In genomic region chr9:35713578-35713977, GRCh38 we compare ENCODE assay signal across 14 cellular contexts. TPM values are rescaled to one million over a fixed set of nuclear protein-coding genes. Genes with fewer than 3 reads are reported as not detected.
A peak's percentile ranks its signal among the peaks of the same experiment; 100 is the strongest.
DNase-seq lines count a peak whose midpoint lies in the region; ATAC-seq, FAIRE-seq and TF ChIP-seq lines count a peak whose summit lies in the region.
"Had no signal": no experiment of that assay in that cellular context is flagged by ENCODE, and none has a peak within 500 bp of the region (broad histone marks: within the 10 kb centered on the region; RNA-seq: fewer than 3 reads in every experiment).

No MANE protein-coding gene starts in this region.

- H3K4me1 Mint-ChIP-seq in stimulated activated naive CD8-positive, alpha-beta T cell treated with anti-CD3 and anti-CD28 coated beads, Interleukin-15, Interleukin-2, amounts not matched to agents 100 ng/mL and 50 ng/mL, for 24 hours (ENCODE audit: low read depth), result no peaks in the 10 kb centered on the region

- H3K36me3 ChIP-seq in K562 (ENCODE audit: control insufficient read depth, insufficient read depth, low read length) (peaks cover 90% of the 10 kb centered on the region; the same call in 2 of the 3 replicates), parathyroid adenoma (ENCODE audit: control insufficient read depth, insufficient read depth, low read length) (no peaks in the 10 kb centered on the region), pancreas (peaks cover 14 to 90% (median 58%) of the 10 kb centered on the region in 3 donors)

- peak overlapping the region; percentile 31 for H3K27ac Mint-ChIP-seq in stimulated activated naive CD8-positive, alpha-beta T cell treated with anti-CD3 and anti-CD28 coated beads, Interleukin-15, Interleukin-2, amounts not matched to agents 100 ng/mL and 50 ng/mL, for 24 hours

- no peak for DNase-seq in stimulated activated naive CD8-positive, alpha-beta T cell treated with anti-CD3 and anti-CD28 coated beads, Interleukin-15, Interleukin-2, amounts not matched to agents 100 U/mL and 50 U/mL, for 24 hours
- DNase-seq in K562 (ENCODE audit: extremely low read depth in 1 of 4, low spot score in 3 of 4) (no peak), GF-D8 (lab: John Stamatoyannopoulos, UW) (no peak), GOT3 (lab: John Stamatoyannopoulos, UW) (no peak), pancreas (no peak)
- DNase-seq: DMS79, NCI-H1105 treated with DMSO at 0.1 percent for 48 hours, NCI-H1694, NCI-H2081 treated with DMSO at 0.1 percent for 48 hours, NCI-H510A, NCI-H774 had no signal

- TF ChIP-seq EP300 in K562 (IDR thresholded peaks at IDR 0.05; ENCODE audit: low read length), result no peak

- CTCF ChIA-PET in K562 (lab: Yijun Ruan, JAX; ENCODE audit: low intra/inter-chr PET ratio), result no interaction called here

- no peaks in the 10 kb centered on the region for H3K27me3 Mint-ChIP-seq in stimulated activated naive CD8-positive, alpha-beta T cell treated with anti-CD3 and anti-CD28 coated beads, Interleukin-15, Interleukin-2, amounts not matched to agents 100 ng/mL and 50 ng/mL, for 24 hours

- no peaks in the 10 kb centered on the region for H3K4me1 ChIP-seq in K562 (replicated peaks in 1 of 2; ENCODE audit: control insufficient read depth in 2 of 2, insufficient read depth in 2 of 2, low read length in 2 of 2)
- peaks cover 5% of the 10 kb centered on the region for H3K4me1 ChIP-seq in parathyroid adenoma
- H3K4me1 ChIP-seq in pancreas, result no peaks in the 10 kb centered on the region

- H3K27me3 ChIP-seq in K562 (ENCODE audit: control insufficient read depth in 2 of 2, insufficient read depth in 2 of 2, low read length in 2 of 2), result no peaks in the 10 kb centered on the region
- H3K27me3 ChIP-seq in parathyroid adenoma (ENCODE audit: control insufficient read depth, insufficient read depth, low read length), result no peaks in the 10 kb centered on the region
- H3K27me3 ChIP-seq in pancreas, result no peaks in the 10 kb centered on the region
- H3K27me3 ChIP-seq: BLaER1 treated with 17β-estradiol and CSF1 and Interleukin-3, amounts not matched to agents 10 nM and 100 nM had no signal

- H3K4me2 ChIP-seq in K562 (ENCODE audit: insufficient read depth, low read length), result no peak overlapping the region
- no peak overlapping the region for H3K4me2 ChIP-seq in parathyroid adenoma (ENCODE audit: low read length)
- H3K4me2 ChIP-seq: BLaER1 treated with 17β-estradiol and CSF1 and Interleukin-3, amounts not matched to agents 10 nM and 100 nM had no signal

- no peak overlapping the region for H3K9ac ChIP-seq in K562 (ENCODE audit: insufficient read depth in 1 of 2, low read depth in 2 of 2, low read length in 2 of 2)
- no peak overlapping the region for H3K9ac ChIP-seq in parathyroid adenoma
- H3K9ac ChIP-seq: BLaER1 treated with 17β-estradiol and CSF1 and Interleukin-3, amounts not matched to agents 10 nM and 100 nM had no signal

- H4K20me1 ChIP-seq in K562 (replicated peaks; ENCODE audit: control insufficient read depth, insufficient read depth, low read length), result no peaks in the 10 kb centered on the region

- ATAC-seq in stimulated activated naive CD8-positive, alpha-beta T cell treated with anti-CD3 and anti-CD28 coated beads, Interleukin-15, Interleukin-2, amounts not matched to agents 100 U/mL and 50 U/mL, for 24 hours, result no peak
- no peak for ATAC-seq in K562
- no peak for ATAC-seq in pancreas

- H3K79me2 ChIP-seq in K562 (ENCODE audit: control insufficient read depth, insufficient read depth, low read length) (no peaks in the 10 kb centered on the region), parathyroid adenoma (no peaks in the 10 kb centered on the region)

- peaks cover 83% of the 10 kb centered on the region for H3K36me3 Mint-ChIP-seq in stimulated activated naive CD8-positive, alpha-beta T cell treated with anti-CD3 and anti-CD28 coated beads, Interleukin-15, Interleukin-2, amounts not matched to agents 100 ng/mL and 50 ng/mL, for 24 hours (ENCODE audit: low read depth)

- H3K27ac ChIP-seq in K562 (ENCODE audit: extremely low read depth, low read depth, low read length) (no peak overlapping the region), parathyroid adenoma (peak overlapping the region; percentile 60), pancreas (no peak overlapping the region)
- H3K27ac ChIP-seq: BLaER1 treated with 17β-estradiol and CSF1 and Interleukin-3, amounts not matched to agents 10 nM and 100 nM had no signal

- no peaks in the 10 kb centered on the region for H3K9me3 ChIP-seq in K562 (replicated peaks; ENCODE audit: control insufficient read depth, insufficient read depth, low read depth, low read length)
- H3K9me3 ChIP-seq in parathyroid adenoma (ENCODE audit: control insufficient read depth, low read length), result no peaks in the 10 kb centered on the region
- H3K9me3 ChIP-seq in pancreas, result no peaks in the 10 kb centered on the region
- H3K9me3 ChIP-seq: BLaER1 treated with 17β-estradiol and CSF1 and Interleukin-3, amounts not matched to agents 10 nM and 100 nM had no signal

- H3K4me3 ChIP-seq in K562, result no peak overlapping the region
- H3K4me3 ChIP-seq in parathyroid adenoma (ENCODE audit: low read depth, low read length), result no peak overlapping the region
- no peak overlapping the region for H3K4me3 ChIP-seq in pancreas
- H3K4me3 ChIP-seq: BLaER1 treated with 17β-estradiol and CSF1 and Interleukin-3, amounts not matched to agents 10 nM and 100 nM had no signal

- H3K9me3 Mint-ChIP-seq in stimulated activated naive CD8-positive, alpha-beta T cell treated with anti-CD3 and anti-CD28 coated beads, Interleukin-15, Interleukin-2, amounts not matched to agents 100 ng/mL and 50 ng/mL, for 24 hours, result no peaks in the 10 kb centered on the region

- no peak for TF ChIP-seq RAD21 in K562 (CRISPR knock-in tag; conservative IDR thresholded peaks at IDR 0.05 in 1 of 2, IDR thresholded peaks at IDR 0.05 in 1 of 2)

- in situ Hi-C loops in K562 (cut with MboI), result no loop called here

- POLR2A ChIA-PET in K562 (lab: Yijun Ruan, JAX), result interaction anchor here (1.2 to 2.5 kb wide), 4 partner anchors 8 to 22 kb away, joined by 3 to 17 read pairs (median 5); partner anchors contain the start of genes CREB3 and TLN1

- no peaks in the 10 kb centered on the region for H3K9me1 ChIP-seq in K562 (ENCODE audit: control insufficient read depth, insufficient read depth, low read length)

- TF ChIP-seq CTCF in K562 (IDR thresholded peaks at IDR 0.05 in 2 of 3, conservative IDR thresholded peaks at IDR 0.05 in 1 of 3; ENCODE audit: insufficient read depth in 2 of 3, low read depth in 1 of 3, low read length in 3 of 3), result no peak
- no peak for TF ChIP-seq CTCF in parathyroid adenoma (IDR thresholded peaks at IDR 0.05)
- no peak for TF ChIP-seq CTCF in pancreas (IDR thresholded peaks at IDR 0.05)

- 94% methylated on average over 2 of the region's 3 CpGs for WGBS in K562 (ENCODE audit: insufficient coverage, low coverage, missing lambda C conversion rate)
- 94 to 96% methylated on average over 3 of the region's 3 CpGs for WGBS in pancreas, 2 donors

- no peak for TF ChIP-seq POLR2A in K562 (conservative IDR thresholded peaks at IDR 0.05)

- no peak overlapping the region for H2AFZ ChIP-seq in K562 (ENCODE audit: low read depth, low read length)
- H2AFZ ChIP-seq in parathyroid adenoma, result no peak overlapping the region

- FAIRE-seq in K562 (lab: Jason Lieb, UNC) (no peak), pancreas (lab: Jason Lieb, UNC) (no peak)

- H3K4me3 Mint-ChIP-seq in stimulated activated naive CD8-positive, alpha-beta T cell treated with anti-CD3 and anti-CD28 coated beads, Interleukin-15, Interleukin-2, amounts not matched to agents 100 ng/mL and 50 ng/mL, for 24 hours, result no peak overlapping the region

- no TSS peak for BruUV-seq in K562 (replicated peaks; lab: Mats Ljungman, UMichigan)

- intact Hi-C loops in K562 (cut with micrococcal nuclease) (no loop called here), pancreas (cut with DNase I) (no loop called here)

RNA-seq across cellular contexts. Expression of gene TLN1, which starts 18.4 kb away (rescaled TPM):
- total RNA-seq in K562 (2011; cell fraction: chromatin; rRNA removed; ENCODE audit: low replicate concordance), result 276 and 411 TPM in 2 replicates
- 190 and 200 TPM in 2 replicates for total RNA-seq in K562 (2011; cell fraction: nucleolus; rRNA removed)
- 167 and 186 TPM in 2 replicates for total RNA-seq in K562 (2011; cell fraction: nucleoplasm; rRNA removed)
- total RNA-seq in K562 (2014; rRNA removed) (94.3 and 121 TPM in 2 replicates), K562 (2014; rRNA removed; fragmentation: Illumina TruSeq; extraction: Trizol) (40.9 and 44.0 TPM in 2 replicates), K562 (2015; rRNA removed; fragmentation: Illumina TruSeq; extraction: Trizol) (49.4 and 50.7 TPM in 2 replicates), K562 (2021) (201 and 240 TPM in 2 replicates), pancreas (100 to 1,000 TPM in 2 of 6 donors, 10 to 100 TPM in 4; 72.0 to 141 (median 86.6) TPM)
- polyA plus RNA-seq in K562 (2011; rRNA removed) (54.8 and 98.5 TPM in 2 replicates), K562 (2014; fragmentation: Illumina TruSeq; extraction: Trizol) (75.1 and 98.7 TPM in 2 replicates), K562 (2014; fragmentation: Nextera tagmentation; extraction: Ambion mirVana) (10 to 100 TPM in 1 of 2 experiments, 1 to 10 TPM in 1; 3.6 to 10.2 TPM), K562 (2014; rRNA removed) (49.2 and 72.0 TPM in 2 replicates), pancreas (10 to 100 TPM; 64.5 to 72.7 TPM)
- 49.0 and 84.8 TPM in 2 replicates for polyA plus RNA-seq in K562 (2011; cell fraction: cytosol; rRNA removed)
- polyA plus RNA-seq in K562 (2011; cell fraction: nucleus; rRNA removed), result 81.3 and 128 TPM in 2 replicates
- 116 and 190 TPM in 2 replicates for polyA plus RNA-seq in K562 (2012)
- polyA minus RNA-seq in K562 (2011; rRNA and poly(A)+ RNA removed), result 190 and 196 TPM in 2 replicates
- polyA minus RNA-seq in K562 (2011; cell fraction: cytosol; rRNA and poly(A)+ RNA removed), result 278 and 355 TPM in 2 replicates
- 62.3 and 63.3 TPM in 2 replicates for polyA minus RNA-seq in K562 (2011; cell fraction: nucleus; rRNA and poly(A)+ RNA removed)

RNA-seq across cellular contexts. Expression of gene CREB3, which starts 18.9 kb away (rescaled TPM):
- 13.6 and 27.1 TPM in 2 replicates for total RNA-seq in K562 (2011; cell fraction: chromatin; rRNA removed; ENCODE audit: low replicate concordance)
- total RNA-seq in K562 (2011; cell fraction: nucleolus; rRNA removed), result 20.3 and 23.0 TPM in 2 replicates
- total RNA-seq in K562 (2011; cell fraction: nucleoplasm; rRNA removed), result 14.0 and 18.6 TPM in 2 replicates
- 18.3 and 19.3 TPM in 2 replicates for total RNA-seq in K562 (2014; rRNA removed)
- 10.6 and 10.8 TPM in 2 replicates for total RNA-seq in K562 (2014; rRNA removed; fragmentation: Illumina TruSeq; extraction: Trizol)
- total RNA-seq in K562 (2015; rRNA removed; fragmentation: Illumina TruSeq; extraction: Trizol), result 13.1 and 14.9 TPM in 2 replicates
- 16.5 and 17.0 TPM in 2 replicates for total RNA-seq in K562 (2021)
- polyA plus RNA-seq in K562 (2011; rRNA removed), result 8.1 and 9.4 TPM in 2 replicates
- polyA plus RNA-seq in K562 (2011; cell fraction: cytosol; rRNA removed), result 7.9 and 14.4 TPM in 2 replicates
- polyA plus RNA-seq in K562 (2011; cell fraction: nucleus; rRNA removed), result 16.5 and 20.0 TPM in 2 replicates
- 14.9 and 23.7 TPM in 2 replicates for polyA plus RNA-seq in K562 (2012)
- polyA plus RNA-seq in K562 (2014; fragmentation: Illumina TruSeq; extraction: Trizol), result 17.1 and 18.3 TPM in 2 replicates
- 1 to 10 TPM; 5.7 to 9.4 TPM for polyA plus RNA-seq in K562 (2014; fragmentation: Nextera tagmentation; extraction: Ambion mirVana)
- 15.3 TPM in 2 replicates for polyA plus RNA-seq in K562 (2014; rRNA removed)
- polyA minus RNA-seq in K562 (2011; rRNA and poly(A)+ RNA removed), result 4.0 and 4.5 TPM in 2 replicates
- polyA minus RNA-seq in K562 (2011; cell fraction: cytosol; rRNA and poly(A)+ RNA removed), result 4.2 and 4.7 TPM in 2 replicates
- 7.4 and 7.9 TPM in 2 replicates for polyA minus RNA-seq in K562 (2011; cell fraction: nucleus; rRNA and poly(A)+ RNA removed)
- 10 to 100 TPM; 15.7 to 24.3 (median 18.8) TPM for total RNA-seq in pancreas
- polyA plus RNA-seq in pancreas, result 10 to 100 TPM; 23.9 to 29.6 TPM

RNA-seq across cellular contexts. Expression of gene TPM2, which starts 23.9 kb away (rescaled TPM):
- total RNA-seq in K562 (2011; cell fraction: chromatin; rRNA removed; ENCODE audit: low replicate concordance), result 40.2 and 54.0 TPM in 2 replicates
- 25.3 and 29.3 TPM in 2 replicates for total RNA-seq in K562 (2011; cell fraction: nucleolus; rRNA removed)
- 34.5 and 39.0 TPM in 2 replicates for total RNA-seq in K562 (2011; cell fraction: nucleoplasm; rRNA removed)
- total RNA-seq in K562 (2014; rRNA removed) (4.5 TPM in 2 replicates), K562 (2014; rRNA removed; fragmentation: Illumina TruSeq; extraction: Trizol) (1.7 and 1.8 TPM in 2 replicates), K562 (2015; rRNA removed; fragmentation: Illumina TruSeq; extraction: Trizol) (2.9 and 3.3 TPM in 2 replicates), K562 (2021) (6.9 and 9.1 TPM in 2 replicates), pancreas (10 to 100 TPM; 11.3 to 52.8 (median 22.6) TPM)
- polyA plus RNA-seq in K562 (2011; rRNA removed) (4.6 and 7.9 TPM in 2 replicates), K562 (2014; fragmentation: Illumina TruSeq; extraction: Trizol) (4.9 and 5.2 TPM in 2 replicates), K562 (2014; fragmentation: Nextera tagmentation; extraction: Ambion mirVana) (under 1 TPM; 0.28 to 0.56 TPM), K562 (2014; rRNA removed) (9.8 and 16.1 TPM in 2 replicates), pancreas (100 to 1,000 TPM; 204 to 227 TPM)
- polyA plus RNA-seq in K562 (2011; cell fraction: cytosol; rRNA removed), result 1.1 and 2.0 TPM in 2 replicates
- 63.3 and 81.9 TPM in 2 replicates for polyA plus RNA-seq in K562 (2011; cell fraction: nucleus; rRNA removed)
- polyA plus RNA-seq in K562 (2012), result 7.8 and 11.9 TPM in 2 replicates
- 0.91 and 1.3 TPM in 2 replicates for polyA minus RNA-seq in K562 (2011; rRNA and poly(A)+ RNA removed)
- polyA minus RNA-seq in K562 (2011; cell fraction: cytosol; rRNA and poly(A)+ RNA removed), result 2.1 and 5.4 TPM in 2 replicates
- polyA minus RNA-seq in K562 (2011; cell fraction: nucleus; rRNA and poly(A)+ RNA removed), result 5.0 and 5.3 TPM in 2 replicates

RNA-seq across cellular contexts. Expression of gene GBA2, which starts 35.5 kb away (rescaled TPM):
- total RNA-seq in K562 (2011; cell fraction: chromatin; rRNA removed; ENCODE audit: low replicate concordance), result 274 and 418 TPM in 2 replicates
- total RNA-seq in K562 (2011; cell fraction: nucleolus; rRNA removed), result 163 and 173 TPM in 2 replicates
- total RNA-seq in K562 (2011; cell fraction: nucleoplasm; rRNA removed), result 160 and 174 TPM in 2 replicates
- total RNA-seq in K562 (2014; rRNA removed) (28.5 and 32.6 TPM in 2 replicates), K562 (2014; rRNA removed; fragmentation: Illumina TruSeq; extraction: Trizol) (27.2 and 29.3 TPM in 2 replicates), K562 (2015; rRNA removed; fragmentation: Illumina TruSeq; extraction: Trizol) (32.1 and 32.7 TPM in 2 replicates), K562 (2021) (39.4 and 45.0 TPM in 2 replicates), pancreas (10 to 100 TPM; 22.0 to 40.6 (median 32.2) TPM)
- polyA plus RNA-seq in K562 (2011; rRNA removed) (42.2 and 58.0 TPM in 2 replicates), K562 (2014; fragmentation: Illumina TruSeq; extraction: Trizol) (38.4 and 40.3 TPM in 2 replicates), K562 (2014; fragmentation: Nextera tagmentation; extraction: Ambion mirVana) (10 to 100 TPM; 14.1 to 24.3 TPM), K562 (2014; rRNA removed) (60.4 and 63.2 TPM in 2 replicates), pancreas (10 to 100 TPM; 69.5 to 91.3 TPM)
- 37.5 and 42.3 TPM in 2 replicates for polyA plus RNA-seq in K562 (2011; cell fraction: cytosol; rRNA removed)
- polyA plus RNA-seq in K562 (2011; cell fraction: nucleus; rRNA removed), result 311 and 346 TPM in 2 replicates
- polyA plus RNA-seq in K562 (2012), result 41.0 and 65.6 TPM in 2 replicates
- 47.8 and 48.8 TPM in 2 replicates for polyA minus RNA-seq in K562 (2011; rRNA and poly(A)+ RNA removed)
- 12.4 and 17.6 TPM in 2 replicates for polyA minus RNA-seq in K562 (2011; cell fraction: cytosol; rRNA and poly(A)+ RNA removed)
- polyA minus RNA-seq in K562 (2011; cell fraction: nucleus; rRNA and poly(A)+ RNA removed), result 56.4 and 96.6 TPM in 2 replicates

RNA-seq across cellular contexts. Expression of gene RGP1, which starts 35.5 kb away (rescaled TPM):
- 17.9 and 29.7 TPM in 2 replicates for total RNA-seq in K562 (2011; cell fraction: chromatin; rRNA removed; ENCODE audit: low replicate concordance)
- 15.4 and 17.2 TPM in 2 replicates for total RNA-seq in K562 (2011; cell fraction: nucleolus; rRNA removed)
- 21.6 and 28.2 TPM in 2 replicates for total RNA-seq in K562 (2011; cell fraction: nucleoplasm; rRNA removed)
- total RNA-seq in K562 (2014; rRNA removed) (6.5 and 7.5 TPM in 2 replicates), K562 (2014; rRNA removed; fragmentation: Illumina TruSeq; extraction: Trizol) (6.5 and 7.0 TPM in 2 replicates), K562 (2015; rRNA removed; fragmentation: Illumina TruSeq; extraction: Trizol) (6.5 and 6.7 TPM in 2 replicates), K562 (2021) (12.3 and 13.8 TPM in 2 replicates), pancreas (10 to 100 TPM; 12.7 to 18.3 (median 15.0) TPM)
- polyA plus RNA-seq in K562 (2011; rRNA removed) (10.1 and 11.0 TPM in 2 replicates), K562 (2014; fragmentation: Illumina TruSeq; extraction: Trizol) (9.8 and 10.7 TPM in 2 replicates), K562 (2014; fragmentation: Nextera tagmentation; extraction: Ambion mirVana) (under 1 TPM; 0.42 to 0.95 TPM), K562 (2014; rRNA removed) (6.9 and 7.9 TPM in 2 replicates), pancreas (1 to 10 TPM; 6.8 to 9.3 TPM)
- 9.1 and 9.6 TPM in 2 replicates for polyA plus RNA-seq in K562 (2011; cell fraction: cytosol; rRNA removed)
- polyA plus RNA-seq in K562 (2011; cell fraction: nucleus; rRNA removed), result 21.5 and 24.4 TPM in 2 replicates
- polyA plus RNA-seq in K562 (2012), result 8.2 and 8.9 TPM in 2 replicates
- polyA minus RNA-seq in K562 (2011; rRNA and poly(A)+ RNA removed), result 10.7 and 13.3 TPM in 2 replicates
- polyA minus RNA-seq in K562 (2011; cell fraction: cytosol; rRNA and poly(A)+ RNA removed), result 4.7 and 7.2 TPM in 2 replicates
- polyA minus RNA-seq in K562 (2011; cell fraction: nucleus; rRNA and poly(A)+ RNA removed), result 11.0 and 16.7 TPM in 2 replicates
